8 cellular contexts compared by ENCODE assay signal in the genomic region with DNA sequence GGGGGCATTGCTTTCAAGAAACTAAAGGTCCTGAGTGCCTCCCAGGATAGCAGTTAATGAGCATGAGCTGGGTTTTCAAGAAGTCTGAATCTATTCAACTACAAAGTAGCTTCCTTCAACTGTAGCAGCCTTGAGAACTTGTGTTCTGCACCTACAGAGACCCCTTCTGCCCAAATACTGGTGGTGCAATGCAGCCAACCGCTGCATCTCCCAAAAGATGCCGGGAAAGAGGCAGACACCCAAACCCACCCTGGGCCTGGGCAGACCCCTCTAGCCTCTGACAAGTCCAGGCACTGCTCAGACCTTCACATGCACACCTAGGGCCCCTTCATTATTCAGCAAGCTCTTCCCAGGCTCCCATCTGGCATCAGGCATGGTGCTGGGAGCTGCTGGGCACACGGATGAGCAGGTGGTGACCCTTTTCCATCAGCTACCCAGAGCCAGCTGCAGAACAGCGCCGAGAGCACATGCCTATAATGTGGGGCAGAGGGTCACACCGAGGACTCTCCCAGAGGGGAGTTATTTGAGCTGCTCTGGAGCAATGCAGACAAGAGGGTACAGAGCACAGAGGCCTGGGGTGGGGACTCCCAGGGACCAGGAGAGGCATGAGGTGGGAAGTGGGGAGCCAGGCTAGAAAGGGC.
DNase-seq lines count a peak whose midpoint lies in the region; ATAC-seq and TF ChIP-seq lines count a peak whose summit lies in the region.

No MANE protein-coding gene starts in this region.

- TF ChIP-seq CTCF in GM10248 (IDR thresholded peaks at IDR 0.05; ENCODE audit: control extremely low read depth, extremely low read depth, low read depth, missing control alignments) (peak; percentile 61), RWPE2 (IDR thresholded peaks at IDR 0.05; ENCODE audit: poor library complexity, severe bottlenecking) (peak; percentile 76)

- no peaks in the 10 kb centered on the region for H3K27me3 ChIP-seq in RWPE2 (ENCODE audit: insufficient read depth, poor library complexity, severe bottlenecking)

- no peaks in the 10 kb centered on the region for H3K36me3 ChIP-seq in RWPE2 (ENCODE audit: low read depth)

- H3K9me3 ChIP-seq in RWPE2 (ENCODE audit: severe bottlenecking), result no peaks in the 10 kb centered on the region

- POLR2A ChIA-PET in GM10248 (lab: Yijun Ruan, JAX), result interaction anchor here (0.6 kb wide), 1 partner anchor 343 kb away, joined by 7 read pairs; no protein-coding TSS in a partner anchor

- peak; percentile 32 for ATAC-seq in HG03354 (IDR thresholded peaks at IDR 0.05; ENCODE audit: poor library complexity, severe bottlenecking, unreplicated experiment)
- ATAC-seq in RWPE2 (ENCODE audit: low read depth), result peak; percentile 75

- H3K27ac ChIP-seq in RWPE2 (ENCODE audit: poor library complexity, severe bottlenecking), result no peak overlapping the region

- CTCF ChIA-PET in GM10248 (lab: Yijun Ruan, JAX), result interaction anchor here (0.6 to 7.2 kb wide), 41 partner anchors 11 to 481 kb away, joined by 3 to 124 read pairs (median 4); no protein-coding TSS in a partner anchor

- no peaks in the 10 kb centered on the region for H3K4me1 ChIP-seq in RWPE2 (ENCODE audit: insufficient read depth, poor library complexity, severe bottlenecking)

- no peak overlapping the region for H3K4me3 ChIP-seq in RWPE2 (ENCODE audit: severe bottlenecking)

- DNase-seq in GM10248 (ENCODE audit: extremely low spot score) (peak; percentile 63), RWPE2 (ENCODE audit: low spot score) (no peak), astrocyte of the hippocampus (ENCODE audit: low read depth, low spot score) (peak; percentile 74), islet precursor cell (peak; percentile 82), stromal cell of bone marrow (ENCODE audit: low read depth) (peak; percentile 25), HuH-7.5 (ENCODE audit: low spot score) (no peak), HuH-7 (ENCODE audit: low spot score) (no peak)

Comparison
In these comparisons a context has a peak if more than half of its experiments do, and no peak if none do; other contexts are left out.
1. DNase-seq: peak in GM10248 (single experiment), astrocyte of the hippocampus (single experiment), islet precursor cell (single experiment) and stromal cell of bone marrow (single experiment); none in RWPE2 (single experiment), HuH-7.5 (single experiment) and HuH-7 (single experiment).